9 cellular contexts compared by ENCODE assay signal in genomic region chr3:183178833-183179549, GRCh38. TPM values are rescaled to one million over a fixed set of nuclear protein-coding genes. Genes with fewer than 3 reads are reported as not detected.
DNase-seq lines count a peak whose midpoint lies in the region; ATAC-seq, FAIRE-seq and TF ChIP-seq lines count a peak whose summit lies in the region.
"Had no signal": no experiment of that assay in that cellular context is flagged by ENCODE, and none has a peak within 500 bp of the region (broad histone marks: within the 10 kb centered on the region; RNA-seq: fewer than 3 reads in every experiment).

No MANE protein-coding gene starts in this region.

- H4K20me1 ChIP-seq in endothelial cell of umbilical vein (replicated peaks; ENCODE audit: control insufficient read depth, extremely low read depth, insufficient read depth, low read length): no peaks in the 10 kb centered on the region

- H3K27me3 Mint-ChIP-seq in activated CD8-positive, alpha-beta T cell treated with anti-CD3 and anti-CD28 coated beads, Interleukin-2, amount 10 ng/mL, durations not matched to agents 7 days and 5 days (ENCODE audit: low read depth): peaks cover 31% of the 10 kb centered on the region
- H3K27me3 Mint-ChIP-seq in stimulated activated naive B cell treated with anti-CD40 and anti-IgM and Interleukin-4, amounts not matched to agents 10 μg/mL and 1 μg/mL and 100 μg/mL, for 72 hours: peaks cover 64 to 75% of the 10 kb centered on the region in 2 donors

- TF ChIP-seq CTCF in endothelial cell of umbilical vein (IDR thresholded peaks at IDR 0.05; ENCODE audit: extremely low read depth in 1 of 2, insufficient read depth in 1 of 2, low read depth in 1 of 2, low read length in 2 of 2): peak; percentile 32 to 42

- peak overlapping the region; percentile 10; the same call in 1 of the 2 replicates for H3K9ac ChIP-seq in HUES64 (ENCODE audit: low read depth, low read length)
- H3K9ac ChIP-seq in endothelial cell of umbilical vein (replicated peaks; ENCODE audit: extremely low read depth, insufficient read depth, low read length): peak overlapping the region; percentile 50
- H3K9ac ChIP-seq in mucosa of stomach (ENCODE audit: low read length): no peak overlapping the region

- dilution Hi-C loops in endothelial cell of umbilical vein (cut with MboI; ENCODE audit: extremely low pct_ligation_motif_present, low sequenced_read_pairs): no loop called here

- peaks cover 10% of the 10 kb centered on the region; the same call in 1 of the 2 replicates for H3K4me1 ChIP-seq in HUES64 (ENCODE audit: insufficient read depth, low read length)
- peaks cover 5% of the 10 kb centered on the region for H3K4me1 ChIP-seq in endothelial cell of umbilical vein (ENCODE audit: control insufficient read depth, extremely low read depth, insufficient read depth, low read length)
- H3K4me1 ChIP-seq in mucosa of stomach (ENCODE audit: control insufficient read depth, insufficient read depth, low read length): peaks cover 15% of the 10 kb centered on the region

- H3K79me2 ChIP-seq in endothelial cell of umbilical vein (ENCODE audit: control insufficient read depth, insufficient read depth, low read length): no peaks in the 10 kb centered on the region

- no peaks in the 10 kb centered on the region for H3K9me3 ChIP-seq in HUES64 (ENCODE audit: insufficient read depth, low read depth, low read length)
- no peaks in the 10 kb centered on the region for H3K9me3 ChIP-seq in endothelial cell of umbilical vein (replicated peaks; ENCODE audit: control insufficient read depth, insufficient read depth, low read length)
- H3K9me3 ChIP-seq in mucosa of stomach (ENCODE audit: control insufficient read depth, low read length): no peaks in the 10 kb centered on the region

- peaks cover 36% of the 10 kb centered on the region for H3K27me3 ChIP-seq in HUES64 (ENCODE audit: insufficient read depth, low read length)
- H3K27me3 ChIP-seq in endothelial cell of umbilical vein (ENCODE audit: control insufficient read depth in 2 of 2, insufficient read depth in 2 of 2, low read length in 2 of 2): peaks cover 0 to 8% of the 10 kb centered on the region in 2 experiments
- H3K27me3 ChIP-seq in mucosa of stomach (ENCODE audit: control insufficient read depth, insufficient read depth, low read length): peaks cover 46% of the 10 kb centered on the region

- ATAC-seq in GM18498 (IDR thresholded peaks at IDR 0.05; ENCODE audit: unreplicated experiment) (peak; percentile 69), GM21367 (IDR thresholded peaks at IDR 0.05; ENCODE audit: unreplicated experiment) (no peak)
- peak; percentile 86 for ATAC-seq in activated CD8-positive, alpha-beta T cell treated with anti-CD3 and anti-CD28 coated beads, Interleukin-2, amount 10 ng/mL, durations not matched to agents 7 days and 5 days
- peak; percentile 78 to 86 for ATAC-seq in stimulated activated naive B cell treated with anti-CD40 and anti-IgM and Interleukin-4, amounts not matched to agents 10 μg/mL and 1 μg/mL and 100 μg/mL, for 72 hours (replicated peaks)

- peak; percentile 61 for DNase-seq in activated CD8-positive, alpha-beta T cell treated with anti-CD3 and anti-CD28 coated beads, Interleukin-2, amount 10 ng/mL, durations not matched to agents 7 days and 5 days
- DNase-seq in endothelial cell of umbilical vein (ENCODE audit: low read depth, low spot score): peak; percentile 37
- no peak for DNase-seq in stimulated activated naive B cell treated with anti-CD40 and anti-IgM and Interleukin-4, amounts not matched to agents 10 μg/mL and 1 μg/mL and 100 μg/mL, for 72 hours
- DNase-seq in NCI-H187 treated with DMSO at 0.1 percent for 48 hours (lab: John Stamatoyannopoulos, UW): no peak

- FAIRE-seq in endothelial cell of umbilical vein (lab: Jason Lieb, UNC): peak; percentile 89
- FAIRE-seq: TTC549 had no signal

- H3K36me3 ChIP-seq in HUES64 (ENCODE audit: insufficient read depth, low read length) (no peaks in the 10 kb centered on the region), endothelial cell of umbilical vein (ENCODE audit: control insufficient read depth in 2 of 2, extremely low read depth in 1 of 2, insufficient read depth in 2 of 2, low read length in 2 of 2) (no peaks in the 10 kb centered on the region), mucosa of stomach (ENCODE audit: control insufficient read depth, insufficient read depth, low read length) (no peaks in the 10 kb centered on the region)

- H2AFZ ChIP-seq in endothelial cell of umbilical vein (ENCODE audit: low read depth, low read length): peak overlapping the region; percentile 93

- H3K9me3 Mint-ChIP-seq in activated CD8-positive, alpha-beta T cell treated with anti-CD3 and anti-CD28 coated beads, Interleukin-2, amount 10 ng/mL, durations not matched to agents 7 days and 5 days (ENCODE audit: insufficient read depth): no peaks in the 10 kb centered on the region
- H3K9me3 Mint-ChIP-seq in stimulated activated naive B cell treated with anti-CD40 and anti-IgM and Interleukin-4, amounts not matched to agents 10 μg/mL and 1 μg/mL and 100 μg/mL, for 72 hours: no peaks in the 10 kb centered on the region

- no peak overlapping the region for H3K27ac Mint-ChIP-seq in activated CD8-positive, alpha-beta T cell treated with anti-CD3 and anti-CD28 coated beads, Interleukin-2, amount 10 ng/mL, durations not matched to agents 7 days and 5 days
- H3K27ac Mint-ChIP-seq in stimulated activated naive B cell treated with anti-CD40 and anti-IgM and Interleukin-4, amounts not matched to agents 10 μg/mL and 1 μg/mL and 100 μg/mL, for 72 hours: peak overlapping the region; percentile 39

- H3K4me1 Mint-ChIP-seq in activated CD8-positive, alpha-beta T cell treated with anti-CD3 and anti-CD28 coated beads, Interleukin-2, amount 10 ng/mL, durations not matched to agents 7 days and 5 days (ENCODE audit: low read depth): peaks cover 15% of the 10 kb centered on the region
- peaks cover 13 to 21% of the 10 kb centered on the region in 2 donors for H3K4me1 Mint-ChIP-seq in stimulated activated naive B cell treated with anti-CD40 and anti-IgM and Interleukin-4, amounts not matched to agents 10 μg/mL and 1 μg/mL and 100 μg/mL, for 72 hours

- H3K9me1 ChIP-seq in endothelial cell of umbilical vein (replicated peaks; ENCODE audit: control insufficient read depth, extremely low read depth, insufficient read depth, low read length): no peaks in the 10 kb centered on the region

- peak overlapping the region; percentile 74 for H3K4me3 ChIP-seq in HUES64 (ENCODE audit: low read length)
- H3K4me3 ChIP-seq in endothelial cell of umbilical vein (replicated peaks in 1 of 3; ENCODE audit: insufficient read depth in 1 of 3, low read depth in 1 of 3, low read length in 3 of 3): peak overlapping the region; percentile 38 to 78 (median 40)
- peak overlapping the region; percentile 67 for H3K4me3 ChIP-seq in mucosa of stomach (ENCODE audit: low read length)

- no TSS peak for BruUV-seq in endothelial cell of umbilical vein (replicated peaks; lab: Mats Ljungman, UMichigan)

- POLR2A ChIA-PET in activated CD8-positive, alpha-beta T cell treated with anti-CD3 and anti-CD28 coated beads, Interleukin-2, amount 10 ng/mL, durations not matched to agents 7 days and 5 days (lab: Charles Lee): no interaction called here
- POLR2A ChIA-PET in endothelial cell of umbilical vein (lab: Charles Lee): no interaction called here

- under 1% methylated on average over 68 of the region's 68 CpGs for WGBS in HUES64

- intact Hi-C loops in endothelial cell of umbilical vein (cut with micrococcal nuclease): loop anchor here (1.0 kb wide), 3 partner anchors 48 to 270 kb away; no protein-coding TSS in a partner anchor

- H3K27ac ChIP-seq in HUES64 (ENCODE audit: low read depth, low read length) (no peak overlapping the region), endothelial cell of umbilical vein (ENCODE audit: insufficient read depth, low read depth, low read length) (peak overlapping the region; percentile 7)

- H3K4me3 Mint-ChIP-seq in activated CD8-positive, alpha-beta T cell treated with anti-CD3 and anti-CD28 coated beads, Interleukin-2, amount 10 ng/mL, durations not matched to agents 7 days and 5 days: peak overlapping the region; percentile 78
- H3K4me3 Mint-ChIP-seq in stimulated activated naive B cell treated with anti-CD40 and anti-IgM and Interleukin-4, amounts not matched to agents 10 μg/mL and 1 μg/mL and 100 μg/mL, for 72 hours: peak overlapping the region; percentile 78 to 79

- H3K36me3 Mint-ChIP-seq in activated CD8-positive, alpha-beta T cell treated with anti-CD3 and anti-CD28 coated beads, Interleukin-2, amount 10 ng/mL, durations not matched to agents 7 days and 5 days (ENCODE audit: low read depth): no peaks in the 10 kb centered on the region
- H3K36me3 Mint-ChIP-seq in stimulated activated naive B cell treated with anti-CD40 and anti-IgM and Interleukin-4, amounts not matched to agents 10 μg/mL and 1 μg/mL and 100 μg/mL, for 72 hours: peaks cover 0 to 2% of the 10 kb centered on the region in 2 donors

- TF ChIP-seq POLR2A in endothelial cell of umbilical vein (IDR thresholded peaks at IDR 0.05; ENCODE audit: low read depth, low read length): no peak

- peak overlapping the region; percentile 86 for H3K4me2 ChIP-seq in endothelial cell of umbilical vein (ENCODE audit: insufficient read depth, low read length)

- CTCF ChIA-PET in activated CD8-positive, alpha-beta T cell treated with anti-CD3 and anti-CD28 coated beads, Interleukin-2, amount 10 ng/mL, durations not matched to agents 7 days and 5 days (lab: Charles Lee): interaction anchor here (0.9 to 2.5 kb wide), 8 partner anchors 56 to 211 kb away, joined by 3 to 14 read pairs (median 4); no protein-coding TSS in a partner anchor
- CTCF ChIA-PET in endothelial cell of umbilical vein (lab: Charles Lee): interaction anchor here (0.5 to 12.1 kb wide), 16 partner anchors 11 to 465 kb away, joined by 3 to 816 read pairs (median 6); partner anchors contain the start of genes B3GNT5 and LAMP3

TF ChIP-seq in endothelial cell of umbilical vein, 7 proteins besides CTCF, POLR2A, EP300 and RAD21 (continues in another document):
- TF ChIP-seq GATA2 (IDR thresholded peaks at IDR 0.05; ENCODE audit: insufficient read depth, insufficient read length, low read depth, low read length) (no peak), FOS (IDR thresholded peaks at IDR 0.05; ENCODE audit: borderline replicate concordance, insufficient read depth, low read length) (no peak)

RNA-seq across cellular contexts. Expression of gene LAMP3, which starts 16.5 kb away (rescaled TPM):
- polyA plus RNA-seq in HUES64 (2013, experiment 1 of 2): 0.10 TPM
- polyA plus RNA-seq in HUES64 (2013, experiment 2 of 2): 0.13 TPM
- 10 to 100 TPM; 14.3 to 15.2 TPM for total RNA-seq in activated CD8-positive, alpha-beta T cell treated with anti-CD3 and anti-CD28 coated beads, Interleukin-2, amount 10 ng/mL, durations not matched to agents 7 days and 5 days
- total RNA-seq in endothelial cell of umbilical vein: 3.7 and 8.0 TPM in 2 replicates
- 0.94 and 1.0 TPM in 2 replicates for polyA plus RNA-seq in endothelial cell of umbilical vein
- 0.80 and 1.0 TPM in 2 replicates for polyA plus RNA-seq in endothelial cell of umbilical vein (2011; cell fraction: cytosol; rRNA removed)
- 0.47 and 0.50 TPM in 2 replicates for polyA plus RNA-seq in endothelial cell of umbilical vein (2011; cell fraction: nucleus; rRNA removed)
- 7.1 and 10.7 TPM in 2 replicates for polyA plus RNA-seq in endothelial cell of umbilical vein (2012)
- polyA minus RNA-seq in endothelial cell of umbilical vein: 0.62 and 1.1 TPM in 2 replicates
- polyA minus RNA-seq in endothelial cell of umbilical vein (2011; cell fraction: cytosol; rRNA and poly(A)+ RNA removed): not detected
- polyA minus RNA-seq in endothelial cell of umbilical vein (2011; cell fraction: nucleus; rRNA and poly(A)+ RNA removed): 0.24 and 0.43 TPM in 2 replicates

Comparison
In these comparisons a context has a peak if more than half of its experiments do, and no peak if none do; other contexts are left out.
1. DNase-seq: peak in activated CD8-positive, alpha-beta T cell treated with anti-CD3 and anti-CD28 coated beads, Interleukin-2, amount 10 ng/mL, durations not matched to agents 7 days and 5 days (single experiment) and endothelial cell of umbilical vein (single experiment); none in stimulated activated naive B cell treated with anti-CD40 and anti-IgM and Interleukin-4, amounts not matched to agents 10 μg/mL and 1 μg/mL and 100 μg/mL, for 72 hours (single experiment) and NCI-H187 treated with DMSO at 0.1 percent for 48 hours (single experiment).
2. Peak in every context shown above with its lines, with median percentiles within 50 percentile points of each other: H3K4me3 ChIP-seq.